Comparison of ENCODE assay signal across 1 cellular context in genomic region chr17:82345151-82345976, GRCh38.
TF ChIP-seq lines count a peak whose summit lies in the region.

No MANE protein-coding gene starts in this region.

TF ChIP-seq in K562, 482 proteins besides CTCF, POLR2A, EP300 and RAD21 (continued from another document and continues in another):
- TF ChIP-seq FOXP4 (CRISPR knock-in tag; IDR thresholded peaks at IDR 0.05; ENCODE audit: borderline replicate concordance) (no peak), HMGN3 (IDR thresholded peaks at IDR 0.05; ENCODE audit: borderline replicate concordance, extremely low read depth, insufficient read length, low read depth, low read length) (peak; percentile 81), IRF1 (CRISPR knock-in tag; IDR thresholded peaks at IDR 0.05; ENCODE audit: borderline replicate concordance) (no peak), MBD2 (IDR thresholded peaks at IDR 0.05; ENCODE audit: borderline replicate concordance, low read depth) (peak; percentile 81), ARID1B (IDR thresholded peaks at IDR 0.05) (peak; percentile 99), MNT (conservative IDR thresholded peaks at IDR 0.05) (peak; percentile 82 to 89), COPS2 (conservative IDR thresholded peaks at IDR 0.05) (no peak), ZNF239 (CRISPR knock-in tag; IDR thresholded peaks at IDR 0.05) (no peak), MCM2 (IDR thresholded peaks at IDR 0.05; ENCODE audit: low read depth) (no peak), PKNOX1 (IDR thresholded peaks at IDR 0.05) (0 out of 2 replicates have a peak, but pooled peaks have one; percentile 28), ZBTB12 (CRISPR knock-in tag; IDR thresholded peaks at IDR 0.05) (peak; percentile 45; the same call in 1 of the 2 replicates), DNMT1 (IDR thresholded peaks at IDR 0.05) (no peak), ARHGAP35 (IDR thresholded peaks at IDR 0.05; ENCODE audit: partially characterized antibody) (no peak), ZNF3 (CRISPR knock-in tag; IDR thresholded peaks at IDR 0.05) (no peak), SNIP1 (IDR thresholded peaks at IDR 0.05; ENCODE audit: low read depth) (no peak), IRF9 (tag; IDR thresholded peaks at IDR 0.05) (peak; percentile 61; the same call in 1 of the 2 replicates), SMARCB1 (IDR thresholded peaks at IDR 0.05; ENCODE audit: insufficient read length, low read depth) (no peak), CHD1 (IDR thresholded peaks at IDR 0.05; ENCODE audit: low read length) (peak; percentile 46), RAD51 (IDR thresholded peaks at IDR 0.05; ENCODE audit: borderline replicate concordance, low read depth) (peak; percentile 63), NFIC (IDR thresholded peaks at IDR 0.05) (peak; percentile 93), KAT8 (IDR thresholded peaks at IDR 0.05; ENCODE audit: low read depth) (no peak), E4F1 (CRISPR knock-in tag; IDR thresholded peaks at IDR 0.05; ENCODE audit: borderline replicate concordance) (no peak), TEAD2 (tag; IDR thresholded peaks at IDR 0.05) (peak; percentile 16; the same call in 1 of the 2 replicates), KLF16 (IDR thresholded peaks at IDR 0.05) (peak; percentile 95), ZNF699 (CRISPR knock-in tag; IDR thresholded peaks at IDR 0.05; ENCODE audit: insufficient replicate concordance) (peak; percentile 7), ZC3H8 (IDR thresholded peaks at IDR 0.05) (no peak), CHD7 (IDR thresholded peaks at IDR 0.05; ENCODE audit: low read depth, low read length) (no peak), NFYB (IDR thresholded peaks at IDR 0.05; ENCODE audit: extremely low read depth, insufficient read length) (no peak), MEF2A (IDR thresholded peaks at IDR 0.05; ENCODE audit: control insufficient read depth, low read depth, low read length) (no peak), RBBP5 (IDR thresholded peaks at IDR 0.05; ENCODE audit: borderline replicate concordance, insufficient read depth, low read length, poor library complexity, severe bottlenecking) (peak; percentile 68), ZNF133 (CRISPR knock-in tag; IDR thresholded peaks at IDR 0.05) (no peak)
